Comparison of ENCODE assay signal across 25 cellular contexts in the genomic region with DNA sequence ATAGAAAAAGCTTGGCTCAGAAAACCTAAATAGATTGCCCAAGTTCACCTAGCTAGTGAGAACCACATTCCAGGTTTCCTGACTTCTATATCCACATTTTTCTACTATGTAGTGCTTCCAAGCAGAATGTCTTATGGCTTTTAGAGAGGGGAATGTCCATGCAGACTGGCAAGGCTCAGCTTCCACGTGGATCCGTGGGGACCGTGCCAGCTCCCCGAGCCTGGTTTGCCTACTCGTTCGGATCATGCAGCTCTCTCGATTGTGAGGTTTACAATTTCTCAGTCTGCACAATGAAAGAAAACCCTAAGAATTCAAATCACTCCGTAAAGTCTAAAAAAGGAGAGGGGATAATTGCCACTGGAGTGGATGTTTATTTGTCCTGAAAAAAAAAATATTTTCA.
"Had no signal": no experiment of that assay in that cellular context is flagged by ENCODE, and none has a peak within 500 bp of the region (broad histone marks: within the 10 kb centered on the region; RNA-seq: fewer than 3 reads in every experiment).

No MANE protein-coding gene starts in this region.

- H3K36me3 Mint-ChIP-seq: activated CD4-positive, alpha-beta memory T cell treated with anti-CD3 and anti-CD28 coated beads for 36 hours; mesothelial cell of epicardium; naive thymus-derived CD4-positive, alpha-beta T cell had no signal

- H3K4me3 ChIP-seq: colonic mucosa, pancreas, psoas muscle, suprapubic skin, tibial artery, upper lobe of right lung had no signal

- H3K9me3 ChIP-seq: colonic mucosa, pancreas, psoas muscle, suprapubic skin, tibial artery, upper lobe of right lung had no signal

- H3K9me3 Mint-ChIP-seq: activated CD4-positive, alpha-beta memory T cell treated with anti-CD3 and anti-CD28 coated beads for 36 hours; activated CD4-positive, alpha-beta T cell treated with anti-CD3 and anti-CD28 coated beads, Interleukin-2, amount 10 ng/mL, durations not matched to agents 24 days and 14 days; activated naive CD4-positive, alpha-beta T cell treated with anti-CD3 and anti-CD28 coated beads for 36 hours; activated T-helper 1 cell treated with anti-CD3 and anti-CD28 coated beads, Interleukin-12 subunit alpha, Interleukin-12 subunit beta, Interleukin-2, Interleukin-4 antibody, amounts not matched to agents 30 ng/mL and 10 ng/mL and 1 ng/mL, durations not matched to agents 14 hours and 24 hours and 36 hours; mesothelial cell of epicardium had no signal

- H3K27ac ChIP-seq: colonic mucosa, pancreas, psoas muscle, suprapubic skin, tibial artery, upper lobe of right lung had no signal

- H3K27me3 ChIP-seq: colonic mucosa, pancreas, suprapubic skin, tibial artery, upper lobe of right lung had no signal

- DNase-seq: activated CD4-positive, alpha-beta memory T cell treated with anti-CD3 and anti-CD28 coated beads for 36 hours; activated CD4-positive, alpha-beta T cell treated with anti-CD3 and anti-CD28 coated beads, Interleukin-2, amount 10 ng/mL, durations not matched to agents 24 days and 14 days; activated CD4-positive, CD25-positive, alpha-beta regulatory T cell treated with anti-CD3 and anti-CD28 coated beads, Interleukin-2, amount 50 U/mL, for 72 hours; activated CD8-positive, alpha-beta memory T cell treated with anti-CD3 and anti-CD28 coated beads, Interleukin-2, amount 50 U/mL, for 4 hours; activated effector memory CD4-positive, alpha-beta T cell treated with anti-CD3 and anti-CD28 coated beads, Interleukin-2, amount 50 U/mL, for 16 hours; activated naive CD4-positive, alpha-beta T cell treated with anti-CD3 and anti-CD28 coated beads for 36 hours; activated T-cell treated with anti-CD3 and anti-CD28 coated beads, Interleukin-2, amount 50 U/mL, for 1 hour; amniotic stem cell; cerebellar nuclear complex; colonic mucosa; effector memory CD4-positive, alpha-beta T cell; foreskin fibroblast; mammary epithelial cell; naive thymus-derived CD4-positive, alpha-beta T cell; pancreas; psoas muscle; stimulated activated CD4-positive, alpha-beta T cell treated with anti-CD3 and anti-CD28 coated beads, Interleukin-15, amount 100 ng/mL, for 24 hours; stimulated activated CD4-positive, alpha-beta T cell treated with anti-CD3 and anti-CD28 coated beads, Interleukin-2, amount 100 ng/mL, for 24 hours; stimulated activated naive CD4-positive, alpha-beta T cell; T-helper 1 cell; tibial artery; upper lobe of right lung had no signal

- H3K4me3 Mint-ChIP-seq: activated CD4-positive, alpha-beta memory T cell treated with anti-CD3 and anti-CD28 coated beads for 36 hours; activated CD4-positive, alpha-beta T cell treated with anti-CD3 and anti-CD28 coated beads, Interleukin-2, amount 10 ng/mL, durations not matched to agents 24 days and 14 days; activated naive CD4-positive, alpha-beta T cell treated with anti-CD3 and anti-CD28 coated beads for 36 hours; activated T-helper 1 cell treated with anti-CD3 and anti-CD28 coated beads, Interleukin-12 subunit alpha, Interleukin-12 subunit beta, Interleukin-2, Interleukin-4 antibody, amounts not matched to agents 30 ng/mL and 10 ng/mL and 1 ng/mL, durations not matched to agents 14 hours and 24 hours and 36 hours; mesothelial cell of epicardium; naive thymus-derived CD4-positive, alpha-beta T cell had no signal

- H3K4me1 Mint-ChIP-seq: activated CD4-positive, alpha-beta T cell treated with anti-CD3 and anti-CD28 coated beads, Interleukin-2, amount 10 ng/mL, durations not matched to agents 24 days and 14 days; mesothelial cell of epicardium; naive thymus-derived CD4-positive, alpha-beta T cell had no signal

- H3K27ac Mint-ChIP-seq: activated CD4-positive, alpha-beta memory T cell treated with anti-CD3 and anti-CD28 coated beads for 36 hours; activated CD4-positive, alpha-beta T cell treated with anti-CD3 and anti-CD28 coated beads, Interleukin-2, amount 10 ng/mL, durations not matched to agents 24 days and 14 days; activated naive CD4-positive, alpha-beta T cell treated with anti-CD3 and anti-CD28 coated beads for 36 hours; activated T-helper 1 cell treated with anti-CD3 and anti-CD28 coated beads, Interleukin-12 subunit alpha, Interleukin-12 subunit beta, Interleukin-2, Interleukin-4 antibody, amounts not matched to agents 30 ng/mL and 10 ng/mL and 1 ng/mL, durations not matched to agents 14 hours and 24 hours and 36 hours; mesothelial cell of epicardium; naive thymus-derived CD4-positive, alpha-beta T cell had no signal

- H3K36me3 ChIP-seq: colonic mucosa, pancreas, suprapubic skin, tibial artery, upper lobe of right lung had no signal

- ATAC-seq: naive thymus-derived CD4-positive, alpha-beta T cell; pancreas; psoas muscle; upper lobe of right lung had no signal

- H3K4me1 ChIP-seq: colonic mucosa, pancreas, psoas muscle, suprapubic skin, upper lobe of right lung had no signal
